7 cellular contexts compared by ENCODE assay signal in genomic region chr11:78078218-78079167, GRCh38.
A peak's percentile ranks its signal among the peaks of the same experiment; 100 is the strongest.
DNase-seq lines count a peak whose midpoint lies in the region; ATAC-seq and TF ChIP-seq lines count a peak whose summit lies in the region.

No MANE protein-coding gene starts in this region.

- H3K9me3 ChIP-seq in HUES6 (ENCODE audit: control insufficient read depth, insufficient read depth, low read depth, low read length) (no peaks in the 10 kb centered on the region), iPS-15b (ENCODE audit: control insufficient read depth, insufficient read depth, low read length) (no peaks in the 10 kb centered on the region)

- TF ChIP-seq CTCF in WI38 (IDR thresholded peaks at IDR 0.05; ENCODE audit: low read depth, low read length): no peak

- H3K27me3 ChIP-seq in HUES6 (ENCODE audit: control insufficient read depth, insufficient read depth, low read length) (no peaks in the 10 kb centered on the region), iPS-15b (ENCODE audit: control insufficient read depth, insufficient read depth, low read length) (peaks cover 4% of the 10 kb centered on the region)

- peak; percentile 33 for ATAC-seq in stimulated activated naive CD8-positive, alpha-beta T cell treated with anti-CD3 and anti-CD28 coated beads, Interleukin-15, Interleukin-2, amounts not matched to agents 100 U/mL and 50 U/mL, for 24 hours
- ATAC-seq in GM18868 (IDR thresholded peaks at IDR 0.05; ENCODE audit: unreplicated experiment) (no peak), HG03469 (IDR thresholded peaks at IDR 0.05; ENCODE audit: unreplicated experiment) (no peak)

- 0 out of 2 replicates have a peak, but pooled peaks cover 2% of the 10 kb centered on the region for H3K36me3 ChIP-seq in HUES6 (ENCODE audit: control insufficient read depth, insufficient read depth, low read length)
- no peaks in the 10 kb centered on the region for H3K36me3 ChIP-seq in iPS-15b (ENCODE audit: control insufficient read depth, insufficient read depth, low read length)

- no peak for DNase-seq in stimulated activated naive CD8-positive, alpha-beta T cell treated with anti-CD3 and anti-CD28 coated beads, Interleukin-15, Interleukin-2, amounts not matched to agents 100 U/mL and 50 U/mL, for 24 hours
- DNase-seq in inferior parietal cortex (ENCODE audit: extremely low spot score): no peak

- H3K9ac ChIP-seq in HUES6 (ENCODE audit: low read length) (peak overlapping the region; percentile 94), iPS-15b (ENCODE audit: low read depth, low read length) (peak overlapping the region; percentile 95)

- H3K4me1 ChIP-seq in HUES6 (ENCODE audit: control insufficient read depth, insufficient read depth, low read length) (peaks cover 16% of the 10 kb centered on the region), iPS-15b (ENCODE audit: control insufficient read depth, insufficient read depth, low read length) (peaks cover 6% of the 10 kb centered on the region)

- H3K27ac ChIP-seq in HUES6 (ENCODE audit: low read depth, low read length): no peak overlapping the region

- H3K4me3 ChIP-seq in HUES6 (ENCODE audit: low read depth, low read length) (peak overlapping the region; percentile 86), WI38 (ENCODE audit: low read depth, low read length) (peak overlapping the region; percentile 79), iPS-15b (ENCODE audit: low read depth, low read length) (peak overlapping the region; percentile 98)
